ENCODE assay signal across 8 cellular contexts in genomic region chr16:30875881-30876791, GRCh38. TPM values are rescaled to one million over a fixed set of nuclear protein-coding genes. Genes with fewer than 3 reads are reported as not detected.
DNase-seq lines count a peak whose midpoint lies in the region; ATAC-seq and TF ChIP-seq lines count a peak whose summit lies in the region.

No MANE protein-coding gene starts in this region.

- ATAC-seq in HG03139 (IDR thresholded peaks at IDR 0.05; ENCODE audit: unreplicated experiment) (no peak), HG02623 (IDR thresholded peaks at IDR 0.05; ENCODE audit: unreplicated experiment) (no peak)

- H3K4me1 ChIP-seq in prostate gland (replicated peaks), result peaks cover 9% of the 10 kb centered on the region

- no peak for TF ChIP-seq POLR2A in prostate gland (IDR thresholded peaks at IDR 0.05)

- H3K36me3 ChIP-seq in prostate gland, result no peaks in the 10 kb centered on the region

- H3K4me3 Mint-ChIP-seq in activated CD4-positive, alpha-beta memory T cell treated with anti-CD3 and anti-CD28 coated beads for 36 hours, result peak overlapping the region; percentile 96

- whole genome bisulfite sequencing in prostate gland, result 9% methylated on average over 11 of the region's 11 CpGs

- CTCF ChIA-PET in activated CD4-positive, alpha-beta memory T cell treated with anti-CD3 and anti-CD28 coated beads for 36 hours (lab: Charles Lee), result interaction anchor here (1.5 to 4.9 kb wide), 4 partner anchors 25 to 77 kb away, joined by 3 to 33 read pairs (median 16); no protein-coding TSS in a partner anchor

- peak overlapping the region; percentile 90 for H3K27ac Mint-ChIP-seq in activated CD4-positive, alpha-beta memory T cell treated with anti-CD3 and anti-CD28 coated beads for 36 hours

- intact Hi-C loops in activated CD4-positive, alpha-beta memory T cell treated with anti-CD3 and anti-CD28 coated beads for 36 hours (cut with micrococcal nuclease), result loop anchor here (1.0 to 10.0 kb wide), 6 partner anchors 19 to 221 kb away; partner anchors contain the start of genes BCL7C, FBRS and PRR14
- intact Hi-C loops in prostate gland (cut with DNase I), result loop anchor here (2.0 kb wide), 3 partner anchors 21 to 71 kb away; partner anchors contain the start of genes CTF1 and FBXL19

- H3K27me3 ChIP-seq in prostate gland (replicated peaks; ENCODE audit: insufficient read depth), result no peaks in the 10 kb centered on the region

- peak overlapping the region; percentile 98 for H3K27ac ChIP-seq in 22Rv1
- H3K27ac ChIP-seq in prostate gland, result peak overlapping the region; percentile 83 to 89

- H3K4me1 Mint-ChIP-seq in activated CD4-positive, alpha-beta memory T cell treated with anti-CD3 and anti-CD28 coated beads for 36 hours (ENCODE audit: low read depth), result peaks cover 34% of the 10 kb centered on the region

- no peaks in the 10 kb centered on the region for H3K9me3 ChIP-seq in prostate gland

- no peak for TF ChIP-seq CTCF in 22Rv1 (IDR thresholded peaks at IDR 0.05)
- TF ChIP-seq CTCF in LNCaP clone FGC (IDR thresholded peaks at IDR 0.05; ENCODE audit: control insufficient read depth, extremely low read depth, insufficient read depth), result no peak
- no peak for TF ChIP-seq CTCF in fibroblast of mammary gland (conservative IDR thresholded peaks at IDR 0.05; ENCODE audit: control insufficient read depth, insufficient read depth, low read depth, low read length)
- no peak for TF ChIP-seq CTCF in prostate gland (IDR thresholded peaks at IDR 0.05)

- peaks cover 18% of the 10 kb centered on the region for H3K36me3 Mint-ChIP-seq in activated CD4-positive, alpha-beta memory T cell treated with anti-CD3 and anti-CD28 coated beads for 36 hours

- DNase-seq in ELF-1 (ENCODE audit: low read depth, low spot score), result peak; percentile 47
- DNase-seq in LNCaP clone FGC (ENCODE audit: low read depth), result no peak
- peak; percentile 38 for DNase-seq in activated CD4-positive, alpha-beta memory T cell treated with anti-CD3 and anti-CD28 coated beads for 36 hours
- DNase-seq in fibroblast of mammary gland (ENCODE audit: low read depth), result peak; percentile 9
- no peak for DNase-seq in prostate gland (ENCODE audit: low spot score)

- POLR2A ChIA-PET in activated CD4-positive, alpha-beta memory T cell treated with anti-CD3 and anti-CD28 coated beads for 36 hours (lab: Charles Lee), result interaction anchor here (0.7 to 2.5 kb wide), 2 partner anchors 25 to 31 kb away, joined by 5 to 13 read pairs; no protein-coding TSS in a partner anchor

- H3K4me3 ChIP-seq in LNCaP clone FGC (ENCODE audit: low read depth, low read length) (peak overlapping the region; percentile 86), fibroblast of mammary gland (ENCODE audit: control insufficient read depth, low read depth, low read length) (peak overlapping the region; percentile 86), prostate gland (peak overlapping the region; percentile 74 to 75)

- no peaks in the 10 kb centered on the region for H3K27me3 Mint-ChIP-seq in activated CD4-positive, alpha-beta memory T cell treated with anti-CD3 and anti-CD28 coated beads for 36 hours

- H3K9me3 Mint-ChIP-seq in activated CD4-positive, alpha-beta memory T cell treated with anti-CD3 and anti-CD28 coated beads for 36 hours, result no peaks in the 10 kb centered on the region

RNA-seq across cellular contexts. Expression of gene BCL7C, which starts 17.7 kb away (rescaled TPM):
- 10 to 100 TPM; 25.6 to 25.7 TPM for total RNA-seq in activated CD4-positive, alpha-beta memory T cell treated with anti-CD3 and anti-CD28 coated beads for 36 hours
- 10 to 100 TPM; 54.2 to 54.8 TPM for total RNA-seq in prostate gland

RNA-seq across cellular contexts. Expression of gene CTF1, which starts 20.3 kb away (rescaled TPM):
- under 1 TPM; 0.22 to 0.43 TPM for total RNA-seq in activated CD4-positive, alpha-beta memory T cell treated with anti-CD3 and anti-CD28 coated beads for 36 hours
- total RNA-seq in prostate gland, result 10 to 100 TPM in 1 of 2 donors, 1 to 10 TPM in 1; 9.8 to 13.9 TPM

RNA-seq across cellular contexts. Expression of gene FBXL19, which starts 47.2 kb away (rescaled TPM):
- total RNA-seq in activated CD4-positive, alpha-beta memory T cell treated with anti-CD3 and anti-CD28 coated beads for 36 hours, result 10 to 100 TPM; 21.0 to 22.2 TPM
- 100 to 1,000 TPM in 1 of 2 donors, 10 to 100 TPM in 1; 23.5 to 125 TPM for total RNA-seq in prostate gland

Comparison
In these comparisons a context has a peak if more than half of its experiments do, and no peak if none do; other contexts are left out.
1. DNase-seq: peak in ELF-1 (single experiment), activated CD4-positive, alpha-beta memory T cell treated with anti-CD3 and anti-CD28 coated beads for 36 hours (single experiment) and fibroblast of mammary gland (single experiment); none in LNCaP clone FGC (single experiment) and prostate gland (single experiment).
2. RNA of gene CTF1, which starts 20.3 kb away (total RNA-seq): 9.8 to 13.9 TPM in prostate gland; 0.22 to 0.43 TPM in activated CD4-positive, alpha-beta memory T cell treated with anti-CD3 and anti-CD28 coated beads for 36 hours; every median in the first group is over 4 times any median in the second.
3. Peak in every context shown above with its lines, with median percentiles within 50 percentile points of each other: H3K4me3 ChIP-seq.